In the genomic region with DNA sequence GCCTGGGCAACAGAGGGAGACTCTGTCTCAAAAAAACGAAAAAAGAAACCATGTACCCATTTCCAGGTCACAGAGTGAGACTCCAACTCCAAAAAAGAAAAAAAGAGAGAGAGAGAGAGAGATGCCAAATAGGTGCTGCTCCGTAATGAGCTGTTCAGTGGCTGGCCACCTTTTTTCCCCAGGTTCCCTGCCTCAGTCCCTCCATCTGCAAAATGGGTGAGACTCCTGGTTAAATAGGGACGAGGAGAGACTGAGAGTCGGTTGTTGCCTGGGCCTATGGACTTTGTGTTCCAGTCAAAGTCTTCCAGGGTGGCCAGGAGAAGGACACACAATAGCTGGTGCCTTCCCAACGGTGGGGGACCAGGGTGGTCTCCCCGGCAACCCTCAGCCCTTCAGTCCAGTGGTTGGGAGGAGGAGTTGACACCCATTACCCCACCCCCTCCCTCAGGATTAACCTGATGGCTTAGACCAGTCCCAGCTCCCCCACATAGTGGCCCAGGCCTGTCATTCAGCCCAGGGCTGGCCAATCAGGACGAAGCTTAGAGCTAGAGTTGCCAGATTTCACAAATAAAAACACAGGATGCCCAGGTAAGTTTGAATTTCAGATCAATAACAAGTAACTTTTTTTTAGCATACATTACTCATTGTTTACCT, we compare ENCODE assay signal across 28 cellular contexts.
A peak's percentile ranks its signal among the peaks of the same experiment; 100 is the strongest.
DNase-seq lines count a peak whose midpoint lies in the region; ATAC-seq and TF ChIP-seq lines count a peak whose summit lies in the region.
"Had no signal": no experiment of that assay in that cellular context is flagged by ENCODE, and none has a peak within 500 bp of the region (broad histone marks: within the 10 kb centered on the region; RNA-seq: fewer than 3 reads in every experiment).

No MANE protein-coding gene starts in this region.

- H3K9ac ChIP-seq in HCT116 (ENCODE audit: low read length) (no peak overlapping the region), PC-3 (ENCODE audit: low read length) (no peak overlapping the region)
- H3K9ac ChIP-seq: GM23248 had no signal

- no peak overlapping the region for H2AFZ ChIP-seq in HCT116 (ENCODE audit: low read depth, low read length, poor library complexity, severe bottlenecking)
- H2AFZ ChIP-seq in PC-3 (ENCODE audit: low read length), result no peak overlapping the region
- H2AFZ ChIP-seq: GM23248 had no signal

- ATAC-seq in HCT116 (peak; percentile 57), PC-3 (peak; percentile 53), GM18511 (IDR thresholded peaks at IDR 0.05; ENCODE audit: unreplicated experiment) (no peak)
- ATAC-seq: effector memory CD8-positive, alpha-beta T cell; Right ventricle myocardium inferior; stimulated activated effector memory CD8-positive, alpha-beta T cell treated with anti-CD3 and anti-CD28 coated beads, Interleukin-12 subunit alpha, Interleukin-12 subunit beta, amount 100 ng/mL, for 72 hours had no signal

- H3K4me3 ChIP-seq in DOHH2 (ENCODE audit: low read length), result no peak overlapping the region
- no peak overlapping the region for H3K4me3 ChIP-seq in HCT116 (replicated peaks in 1 of 2; ENCODE audit: low read depth in 1 of 2, low read length in 2 of 2)
- H3K4me3 ChIP-seq in PC-3 (ENCODE audit: low read length), result no peak overlapping the region
- H3K4me3 ChIP-seq: adrenal gland, GM23248, lung, ovary, transverse colon had no signal

- TF ChIP-seq POLR2A in HCT116 (IDR thresholded peaks at IDR 0.05; ENCODE audit: borderline replicate concordance, extremely low read depth, insufficient read depth, insufficient read length), result no peak

- DNase-seq in HCT116 (ENCODE audit: low read depth, low spot score), result no peak
- DNase-seq in PC-3, result peak; percentile 36
- peak; percentile 26 for DNase-seq in left kidney (ENCODE audit: low read depth, low spot score)
- DNase-seq in NCI-H2196 treated with DMSO at 0.1 percent for 48 hours (lab: John Stamatoyannopoulos, UW; ENCODE audit: unreplicated experiment), result no peak
- no peak for DNase-seq in DMS153 treated with DMSO at 0.1 percent for 48 hours (lab: John Stamatoyannopoulos, UW; ENCODE audit: unreplicated experiment)
- DNase-seq: activated CD4-positive, alpha-beta memory T cell treated with anti-CD3 and anti-CD28 coated beads, Interleukin-2, amount 10 ng/mL, durations not matched to agents 7 days and 5 days; activated CD8-positive, alpha-beta memory T cell treated with anti-CD3 and anti-CD28 coated beads, Interleukin-2, amount 50 U/mL, for 48 hours; activated naive CD4-positive, alpha-beta T cell treated with anti-CD3 and anti-CD28 coated beads for 36 hours; adrenal gland; Calu3; central memory CD4-positive, alpha-beta T cell; cortex of kidney; effector memory CD8-positive, alpha-beta T cell; erythroblast; GM23248; kidney; MV-4-11; NCI-H1694; NCI-H510A treated with DMSO at 0.1 percent for 48 hours; NK-92 treated with Interleukin-12 subunit alpha and Interleukin-12 subunit beta, amount 100 ng/mL, for 24 hours; ovary; T-helper 2 cell; transverse colon had no signal

- H3K27me3 ChIP-seq in DOHH2 (ENCODE audit: control insufficient read depth, low read length) (no peaks in the 10 kb centered on the region), HCT116 (ENCODE audit: insufficient read depth, low read length) (no peaks in the 10 kb centered on the region), PC-3 (ENCODE audit: low read length) (no peaks in the 10 kb centered on the region)
- H3K27me3 ChIP-seq: adrenal gland, ovary, transverse colon had no signal

- RAD21 ChIA-PET in HCT116 (lab: Charles Lee; ENCODE audit: low non-redundant PET in 1 of 2, low total read pairs in 2 of 2, uncharacterized antibody in 2 of 2, unreplicated experiment in 2 of 2), result no interaction called here

- POLR2A ChIA-PET in HCT116 (lab: Charles Lee) (no interaction called here), PC-3 (lab: Charles Lee; ENCODE audit: unreplicated experiment) (no interaction called here)

- 0 out of 2 replicates have a peak overlapping the region, but pooled peaks have one; percentile 11 for H3K4me2 ChIP-seq in DOHH2 (ENCODE audit: low read length)
- H3K4me2 ChIP-seq in HCT116 (ENCODE audit: low read length), result no peak overlapping the region
- H3K4me2 ChIP-seq in PC-3 (ENCODE audit: low read length), result no peak overlapping the region

- H3K4me1 ChIP-seq in DOHH2 (ENCODE audit: control insufficient read depth, low read length) (peaks cover 17% of the 10 kb centered on the region), HCT116 (ENCODE audit: control insufficient read depth in 1 of 2, insufficient read depth in 2 of 2, low read length in 2 of 2) (peaks cover 6 to 29% of the 10 kb centered on the region in 2 experiments; a peak in 3 of 4 replicates), PC-3 (ENCODE audit: insufficient read depth, low read length) (peaks cover 9% of the 10 kb centered on the region)
- H3K4me1 ChIP-seq: adrenal gland, transverse colon had no signal

- CTCF ChIA-PET in HCT116 (lab: Charles Lee), result no interaction called here
- CTCF ChIA-PET in PC-3 (lab: Charles Lee), result no interaction called here

- no peaks in the 10 kb centered on the region for H4K20me1 ChIP-seq in DOHH2 (ENCODE audit: control insufficient read depth, insufficient read depth, low read depth, low read length)
- H4K20me1 ChIP-seq in HCT116 (ENCODE audit: insufficient read depth), result no peaks in the 10 kb centered on the region
- H4K20me1 ChIP-seq in PC-3 (ENCODE audit: low read length), result no peaks in the 10 kb centered on the region

- TF ChIP-seq CTCF in DOHH2 (IDR thresholded peaks at IDR 0.05; ENCODE audit: low read depth, low read length, poor library complexity, severe bottlenecking) (no peak), HCT116 (IDR thresholded peaks at IDR 0.05 in 2 of 3, conservative IDR thresholded peaks at IDR 0.05 in 1 of 3; ENCODE audit: borderline replicate concordance in 1 of 3, insufficient read depth in 1 of 3, low read depth in 2 of 3, low read length in 2 of 3) (no peak), PC-3 (conservative IDR thresholded peaks at IDR 0.05; ENCODE audit: low read depth, low read length) (no peak)

- H3K9me3 ChIP-seq in DOHH2 (ENCODE audit: control insufficient read depth, insufficient read depth, low read length) (no peaks in the 10 kb centered on the region), HCT116 (ENCODE audit: control insufficient read depth in 1 of 2, insufficient read depth in 1 of 2, low read depth in 1 of 2, low read length in 2 of 2) (no peaks in the 10 kb centered on the region), PC-3 (ENCODE audit: low read length) (no peaks in the 10 kb centered on the region)
- H3K9me3 ChIP-seq: adrenal gland, ovary, transverse colon had no signal

- no peaks in the 10 kb centered on the region for H3K36me3 ChIP-seq in DOHH2 (ENCODE audit: control insufficient read depth, low read length)
- no peaks in the 10 kb centered on the region for H3K36me3 ChIP-seq in HCT116 (ENCODE audit: control insufficient read depth in 1 of 2, insufficient read depth in 2 of 2, low read length in 2 of 2)
- no peaks in the 10 kb centered on the region for H3K36me3 ChIP-seq in PC-3 (ENCODE audit: low read depth, low read length)
- H3K36me3 ChIP-seq: adrenal gland, ovary, transverse colon had no signal

- H3K79me2 ChIP-seq in DOHH2 (ENCODE audit: control insufficient read depth, low read length) (no peaks in the 10 kb centered on the region), HCT116 (ENCODE audit: insufficient read depth, low read length) (no peaks in the 10 kb centered on the region), PC-3 (ENCODE audit: low read length) (no peaks in the 10 kb centered on the region)

- intact Hi-C loops in HCT116 (cut with micrococcal nuclease) (loop anchor here (5.0 kb wide), 1 partner anchor 155 kb away; no protein-coding TSS in a partner anchor), PC-3 (cut with micrococcal nuclease) (no loop called here)

- H3K27ac ChIP-seq in DOHH2 (ENCODE audit: low read depth, low read length) (no peak overlapping the region), HCT116 (ENCODE audit: low read depth, low read length) (no peak overlapping the region), PC-3 (ENCODE audit: low read length) (no peak overlapping the region)
- H3K27ac ChIP-seq: adrenal gland, GM23248, ovary, transverse colon had no signal

- TF ChIP-seq RAD21 in HCT116 (IDR thresholded peaks at IDR 0.05; ENCODE audit: low read depth), result no peak

- no peaks in the 10 kb centered on the region for H3F3A ChIP-seq in DOHH2 (ENCODE audit: control insufficient read depth, insufficient read depth)
- no peaks in the 10 kb centered on the region for H3F3A ChIP-seq in PC-3 (ENCODE audit: low read length, unreplicated experiment)

- BruUV-seq in HCT116 (replicated peaks; lab: Mats Ljungman, UMichigan) (no TSS peak), PC-3 (replicated peaks; lab: Mats Ljungman, UMichigan) (no TSS peak)

- H3K9me2 ChIP-seq in DOHH2 (replicated peaks; ENCODE audit: control insufficient read depth, low read length) (no peaks in the 10 kb centered on the region), HCT116 (ENCODE audit: insufficient read depth) (no peaks in the 10 kb centered on the region), PC-3 (replicated peaks; ENCODE audit: low read length) (no peaks in the 10 kb centered on the region)

TF ChIP-seq in HCT116, 20 proteins besides CTCF, POLR2A, EP300 and RAD21 (continues in another document):
- TF ChIP-seq TCF7L2 (IDR thresholded peaks at IDR 0.05; ENCODE audit: borderline replicate concordance, extremely low read depth, insufficient read depth, insufficient read length) (no peak), ZFX (IDR thresholded peaks at IDR 0.05) (no peak), EZH2 (IDR thresholded peaks at IDR 0.05) (no peak)

Comparison
In these comparisons a context has a peak if more than half of its experiments do, and no peak if none do; other contexts are left out.
1. DNase-seq: peak in PC-3 (single experiment) and left kidney (single experiment); none in HCT116 (single experiment), NCI-H2196 treated with DMSO at 0.1 percent for 48 hours (single experiment) and DMS153 treated with DMSO at 0.1 percent for 48 hours (single experiment).